16 cellular contexts compared by ENCODE assay signal in the genomic region with DNA sequence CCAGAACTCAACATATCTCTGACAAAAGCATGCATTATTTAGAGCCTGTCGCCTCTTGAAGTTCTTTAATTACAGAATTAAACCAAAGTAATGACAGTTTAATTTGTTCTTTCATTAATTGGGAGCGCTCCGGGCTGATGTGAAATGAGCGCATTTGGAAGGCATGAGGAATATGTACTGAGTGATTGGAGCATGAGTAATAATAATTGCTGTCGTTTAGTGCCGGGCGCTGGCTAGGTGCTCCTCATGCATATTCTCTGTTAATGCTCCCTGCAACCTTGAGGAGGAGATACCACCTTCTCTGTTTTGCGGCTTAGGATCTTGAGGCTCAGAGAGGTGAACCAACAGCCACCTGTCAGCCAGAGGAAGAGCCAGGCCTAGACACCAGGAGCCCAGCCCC.
DNase-seq lines count a peak whose midpoint lies in the region; ATAC-seq, FAIRE-seq and TF ChIP-seq lines count a peak whose summit lies in the region.
"Had no signal": no experiment of that assay in that cellular context is flagged by ENCODE, and none has a peak within 500 bp of the region (broad histone marks: within the 10 kb centered on the region; RNA-seq: fewer than 3 reads in every experiment).

No MANE protein-coding gene starts in this region.

- no peak for TF ChIP-seq CTCF in bronchial epithelial cell (IDR thresholded peaks at IDR 0.05; ENCODE audit: insufficient read depth, low read length, severe bottlenecking)

- H3K27me3 ChIP-seq in bronchial epithelial cell (ENCODE audit: control insufficient read depth, insufficient read depth, low read length) (no peaks in the 10 kb centered on the region), neuronal stem cell (ENCODE audit: control insufficient read depth in 3 of 3, insufficient read depth in 3 of 3, low read depth in 1 of 3, low read length in 3 of 3) (no peaks in the 10 kb centered on the region)
- H3K27me3 ChIP-seq: breast epithelium, thyroid gland had no signal

- no peak overlapping the region for H2AK5ac ChIP-seq in neuronal stem cell (ENCODE audit: low read depth, low read length)

- no peak overlapping the region for H3K9ac ChIP-seq in neuronal stem cell (ENCODE audit: low read depth, low read length, poor library complexity)

- no peak overlapping the region for H3K23ac ChIP-seq in neuronal stem cell (ENCODE audit: low read depth, low read length, poor library complexity)

- H2BK5ac ChIP-seq in neuronal stem cell (ENCODE audit: low read length), result no peak overlapping the region

- no CpG with 5 or more reads among the region's 8 CpGs for WGBS in neuronal stem cell (ENCODE audit: extremely low coverage in 2 of 2, insufficient read length in 2 of 2, insufficient replicate concordance in 1 of 2), 2 donors

- H4K8ac ChIP-seq in neuronal stem cell (ENCODE audit: low read depth, low read length), result no peak overlapping the region

- H3K9me3 ChIP-seq in neuronal stem cell (replicated peaks in 1 of 2; ENCODE audit: control insufficient read depth in 2 of 2, insufficient read depth in 1 of 2, low read depth in 1 of 2, low read length in 2 of 2), result no peaks in the 10 kb centered on the region
- H3K9me3 ChIP-seq: breast epithelium, thyroid gland had no signal

- no peak overlapping the region for H4K91ac ChIP-seq in neuronal stem cell (ENCODE audit: low read depth, low read length, poor library complexity)

- H3K14ac ChIP-seq in neuronal stem cell (ENCODE audit: low read length), result no peak overlapping the region

- no peaks in the 10 kb centered on the region for H3K36me3 ChIP-seq in bronchial epithelial cell (ENCODE audit: control insufficient read depth, insufficient read depth, low read length)
- H3K36me3 ChIP-seq in neuronal stem cell (replicated peaks in 1 of 2; ENCODE audit: control insufficient read depth in 2 of 2, insufficient read depth in 2 of 2, low read length in 2 of 2), result no peaks in the 10 kb centered on the region
- H3K36me3 ChIP-seq: breast epithelium, thyroid gland had no signal

- H3K4me2 ChIP-seq in neuronal stem cell (ENCODE audit: insufficient read depth, low read length, poor library complexity, severe bottlenecking), result no peak overlapping the region

- peaks cover 21% of the 10 kb centered on the region in 2 donors for H3K4me1 ChIP-seq in neuronal stem cell (ENCODE audit: control insufficient read depth in 2 of 2, insufficient read depth in 1 of 2, low read depth in 1 of 2, low read length in 2 of 2)

- no peak overlapping the region for H2BK12ac ChIP-seq in neuronal stem cell (ENCODE audit: low read length)

- no peaks in the 10 kb centered on the region for H3K79me1 ChIP-seq in neuronal stem cell (ENCODE audit: low read depth, low read length)

- H3K27ac ChIP-seq in neuronal stem cell (replicated peaks; ENCODE audit: low read length), result no peak overlapping the region
- H3K27ac ChIP-seq: breast epithelium, thyroid gland had no signal

- DNase-seq in NCI-H1694 (lab: John Stamatoyannopoulos, UW) (peak; percentile 79), bronchial epithelial cell (ENCODE audit: low read depth) (peak; percentile 20), neuronal stem cell (ENCODE audit: low spot score) (no peak)
- DNase-seq: activated CD4-positive, alpha-beta T cell treated with anti-CD3 and anti-CD28 coated beads, Interleukin-2, amount 50 U/mL, for 48 hours; activated T-cell treated with anti-CD3 and anti-CD28 coated beads, Interleukin-2, amount 50 U/mL, for 1 hour; mesendoderm; NCI-H2107; NCI-H82; nephron progenitor cell; thyroid gland had no signal

- FAIRE-seq in G401.6 (lab: Jason Lieb, UNC), result peak; percentile 82
- FAIRE-seq in bronchial epithelial cell (lab: Jason Lieb, UNC), result no peak

- H2BK120ac ChIP-seq in neuronal stem cell (ENCODE audit: low read depth, low read length), result no peak overlapping the region

- no peak overlapping the region for H2BK15ac ChIP-seq in neuronal stem cell (ENCODE audit: low read length)

- ATAC-seq in GM21390 (IDR thresholded peaks at IDR 0.05; ENCODE audit: unreplicated experiment) (no peak), HG02938 (IDR thresholded peaks at IDR 0.05; ENCODE audit: unreplicated experiment) (no peak), HG02870 (IDR thresholded peaks at IDR 0.05; ENCODE audit: unreplicated experiment) (no peak)
- ATAC-seq: stimulated activated memory B cell treated with anti-CD40 and anti-IgM and Interleukin-4, amounts not matched to agents 10 μg/mL and 1 μg/mL and 100 μg/mL, for 72 hours had no signal

- H3K4me3 ChIP-seq in bronchial epithelial cell (ENCODE audit: low read depth, low read length) (no peak overlapping the region), neuronal stem cell (ENCODE audit: low read length in 2 of 2) (no peak overlapping the region)
- H3K4me3 ChIP-seq: breast epithelium, thyroid gland had no signal

- H2AFZ ChIP-seq in neuronal stem cell (ENCODE audit: low read length), result no peak overlapping the region

- H3K4ac ChIP-seq in neuronal stem cell (ENCODE audit: low read length), result no peak overlapping the region

- H3K18ac ChIP-seq in neuronal stem cell (ENCODE audit: low read length), result peak overlapping the region; percentile 69
